Comparison of ENCODE assay signal across 18 cellular contexts in the genomic region with DNA sequence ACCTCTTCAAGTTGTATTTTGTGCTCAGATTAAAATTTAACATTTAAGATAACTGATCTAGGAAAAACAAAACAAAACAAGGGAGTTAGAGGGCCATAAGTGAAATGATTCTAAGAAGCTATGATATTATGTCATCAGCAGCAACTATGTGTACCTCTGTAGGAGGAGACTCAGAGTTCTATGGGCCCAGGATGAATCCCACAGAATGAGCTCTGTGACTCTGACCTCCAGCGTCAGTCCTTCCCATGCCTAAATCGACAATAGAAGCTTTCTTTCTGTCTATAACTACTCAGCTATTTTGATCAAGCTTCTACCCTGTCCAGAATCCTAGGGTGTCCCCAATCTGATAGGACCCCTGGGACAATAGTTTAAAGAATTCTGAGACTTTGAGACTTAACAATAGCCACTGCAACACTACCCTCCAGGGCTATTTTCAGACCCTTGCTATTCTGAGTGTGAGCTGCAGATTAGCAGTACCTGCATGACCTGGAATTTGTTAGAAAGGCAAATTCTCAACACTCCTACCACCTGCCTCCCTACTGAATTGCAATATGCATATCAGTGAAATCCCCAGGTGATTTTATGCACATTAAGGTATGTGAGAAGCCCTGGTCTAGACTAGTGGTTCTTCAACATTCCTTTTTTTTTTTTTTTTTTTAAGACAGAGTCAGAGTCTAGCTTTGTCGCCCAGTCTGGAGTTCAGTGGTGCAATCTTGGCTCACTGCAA.
A peak's percentile ranks its signal among the peaks of the same experiment; 100 is the strongest.
DNase-seq lines count a peak whose midpoint lies in the region; ATAC-seq, FAIRE-seq and TF ChIP-seq lines count a peak whose summit lies in the region.
"Had no signal": no experiment of that assay in that cellular context is flagged by ENCODE, and none has a peak within 500 bp of the region (broad histone marks: within the 10 kb centered on the region; RNA-seq: fewer than 3 reads in every experiment).

No MANE protein-coding gene starts in this region.

- H3K27ac ChIP-seq in H1 (ENCODE audit: low read depth, low read length) (peak overlapping the region; percentile 31; the same call in 1 of the 2 replicates), left lung (no peak overlapping the region), tibial nerve (peak overlapping the region in 3 of 4 donors; percentile 56 to 83 (median 75)), colonic mucosa (no peak overlapping the region)
- H3K27ac ChIP-seq: 22Rv1 had no signal

- no peak overlapping the region for H2BK20ac ChIP-seq in H1 (ENCODE audit: low read length)

- no peak overlapping the region for H3K56ac ChIP-seq in H1 (replicated peaks; ENCODE audit: insufficient read length, low read depth, low read length)

- no peaks in the 10 kb centered on the region for H4K20me1 ChIP-seq in H1 (replicated peaks in 1 of 2; ENCODE audit: control insufficient read depth in 1 of 2, insufficient read depth in 2 of 2, low read length in 2 of 2)

- no peak overlapping the region for H4K5ac ChIP-seq in H1 (ENCODE audit: insufficient read length, low read depth, low read length)

- no peaks in the 10 kb centered on the region; the same call in 1 of the 2 replicates for H3K79me1 ChIP-seq in H1 (ENCODE audit: low read depth, low read length)

- intact Hi-C loops in Right ventricle myocardium superior (cut with DNase I): no loop called here
- intact Hi-C loops in left cardiac atrium (cut with DNase I): loop anchor here in 1 of 2 donors (5.0 kb wide), 1 partner anchor 84 kb away; no protein-coding TSS in a partner anchor
- intact Hi-C loops in left lung (cut with DNase I): no loop called here
- intact Hi-C loops in colonic mucosa (cut with DNase I): no loop called here

- H2BK120ac ChIP-seq in H1 (replicated peaks; ENCODE audit: low read depth, low read length): peak overlapping the region; percentile 25

- H3K23ac ChIP-seq in H1 (ENCODE audit: insufficient read length): no peak overlapping the region

- H3K4me1 ChIP-seq in H1 (replicated peaks in 1 of 4; ENCODE audit: control insufficient read depth in 3 of 4, insufficient read depth in 4 of 4, low read length in 3 of 4): peaks cover 9 to 27% (median 19%) of the 10 kb centered on the region in 4 experiments
- peaks cover 10 to 33% of the 10 kb centered on the region in 2 donors for H3K4me1 ChIP-seq in left lung
- H3K4me1 ChIP-seq in tibial nerve: peaks cover 0 to 48% (median 17%) of the 10 kb centered on the region in 4 donors
- no peaks in the 10 kb centered on the region for H3K4me1 ChIP-seq in colonic mucosa

- H3K9me3 ChIP-seq in H1 (ENCODE audit: insufficient read depth in 2 of 2, low read depth in 1 of 2, low read length in 1 of 2) (no peaks in the 10 kb centered on the region), left lung (no peaks in the 10 kb centered on the region), tibial nerve (no peaks in the 10 kb centered on the region), colonic mucosa (no peaks in the 10 kb centered on the region)

- TF ChIP-seq EP300 in H1 (IDR thresholded peaks at IDR 0.05; ENCODE audit: borderline replicate concordance in 1 of 2, low read depth in 2 of 2, low read length in 2 of 2) (no peak), tibial nerve (IDR thresholded peaks at IDR 0.05) (no peak)

- H2AK5ac ChIP-seq in H1 (ENCODE audit: low read depth, low read length): no peak overlapping the region

- no peak overlapping the region; a peak in 1 of 8 replicates for H3K4me3 ChIP-seq in H1 (ENCODE audit: extremely low read depth in 1 of 4, insufficient read depth in 2 of 4, low read depth in 3 of 4, low read length in 4 of 4)
- H3K4me3 ChIP-seq in left lung: no peak overlapping the region
- H3K4me3 ChIP-seq in tibial nerve: no peak overlapping the region
- no peak overlapping the region for H3K4me3 ChIP-seq in colonic mucosa

- CTCF ChIA-PET in H1 (lab: Charles Lee; ENCODE audit: partially characterized antibody): interaction anchor here (1.2 to 4.8 kb wide), 5 partner anchors 8 to 120 kb away, joined by 3 to 26 read pairs (median 5); a partner anchor contains a TSS

- H3K36me3 ChIP-seq in H1 (ENCODE audit: control insufficient read depth in 2 of 4, insufficient read depth in 4 of 4, low read length in 3 of 4) (no peaks in the 10 kb centered on the region), left lung (peaks cover 0 to 7% of the 10 kb centered on the region in 2 donors), tibial nerve (peaks cover 0 to 7% (median 0%) of the 10 kb centered on the region in 3 donors), colonic mucosa (no peaks in the 10 kb centered on the region)

- POLR2A ChIA-PET in H1 (lab: Charles Lee; ENCODE audit: partially characterized antibody): interaction anchor here (1.0 to 4.8 kb wide), 4 partner anchors 10 to 66 kb away, joined by 3 to 41 read pairs (median 5); no protein-coding TSS in a partner anchor

- H2BK15ac ChIP-seq in H1 (ENCODE audit: low read length): no peak overlapping the region

- no peak overlapping the region for H3K4ac ChIP-seq in H1 (replicated peaks; ENCODE audit: insufficient read length, low read depth, low read length)

- DNase-seq in Right ventricle myocardium superior: no peak
- no peak for DNase-seq in left cardiac atrium
- DNase-seq in H1 (ENCODE audit: low read depth in 1 of 2, low spot score in 2 of 2): no peak
- DNase-seq in left lung: no peak
- no peak for DNase-seq in tibial nerve (ENCODE audit: low spot score in 2 of 2)
- DNase-seq in GOT3 (lab: John Stamatoyannopoulos, UW): no peak
- DNase-seq in urothelium cell line (ENCODE audit: low spot score): no peak
- DNase-seq in colonic mucosa: no peak
- DNase-seq: CD4-positive, CD25-positive, alpha-beta regulatory T cell; KG1; NCI-H1417 treated with DMSO at 0.1 percent for 48 hours; NCI-H1930; NCI-H2171; NCI-H446; NCI-H69 had no signal

- H3K27me3 ChIP-seq in H1 (replicated peaks in 1 of 4; ENCODE audit: control insufficient read depth in 3 of 4, extremely low read depth in 1 of 4, insufficient read depth in 3 of 4, low read length in 3 of 4) (no peaks in the 10 kb centered on the region), left lung (no peaks in the 10 kb centered on the region), tibial nerve (no peaks in the 10 kb centered on the region), colonic mucosa (no peaks in the 10 kb centered on the region)

- peak overlapping the region; percentile 29 to 63; a peak in 3 of 4 replicates for H3K4me2 ChIP-seq in H1 (ENCODE audit: insufficient read depth in 1 of 2, low read depth in 2 of 2, low read length in 2 of 2)

- no peak overlapping the region for H2AFZ ChIP-seq in H1 (ENCODE audit: low read length)

- FAIRE-seq in H1 (lab: Jason Lieb, UNC) (peak; percentile 39), urothelium cell line (lab: Jason Lieb, UNC) (no peak)
- FAIRE-seq: HepG2, RCC 7860 had no signal

- TF ChIP-seq CTCF in H1 (IDR thresholded peaks at IDR 0.05; ENCODE audit: control extremely low read depth in 1 of 3, insufficient read depth in 1 of 3, low read depth in 1 of 3, low read length in 3 of 3) (no peak), left lung (IDR thresholded peaks at IDR 0.05) (no peak), tibial nerve (IDR thresholded peaks at IDR 0.05) (no peak), colonic mucosa (IDR thresholded peaks at IDR 0.05) (no peak)

- no peak for TF ChIP-seq RAD21 in H1 (IDR thresholded peaks at IDR 0.05 in 1 of 2, conservative IDR thresholded peaks at IDR 0.05 in 1 of 2; ENCODE audit: low read depth in 2 of 2, low read length in 2 of 2)

- 0 out of 2 replicates have a peak overlapping the region, but pooled peaks have one; percentile 45 for H2BK5ac ChIP-seq in H1 (ENCODE audit: low read depth, low read length)

- ATAC-seq in Right ventricle myocardium superior (ENCODE audit: poor library complexity) (peak; percentile 18), left cardiac atrium (no peak), left lung (peak; percentile 47)
- ATAC-seq: HepG2 had no signal

- no peak overlapping the region for H4K91ac ChIP-seq in H1 (replicated peaks; ENCODE audit: insufficient read length, low read length)

- H3K18ac ChIP-seq in H1 (ENCODE audit: extremely low read depth, low read length): no peak overlapping the region; the same call in 1 of the 2 replicates

- H4K8ac ChIP-seq in H1 (ENCODE audit: extremely low read depth, insufficient read depth, low read length): no peak overlapping the region

- WGBS in H1 (ENCODE audit: extremely low coverage in 1 of 2, insufficient coverage in 1 of 2, insufficient read length in 1 of 2, insufficient replicate concordance in 2 of 2, low coverage in 1 of 2, low lambda C conversion rate in 2 of 2, missing lambda C conversion rate in 1 of 2), 2 experiments: 42% methylated on average over 3 of the region's 3 CpGs; no CpG with 5 or more reads in 1 of the 2 experiments
- WGBS in tibial nerve, 2 donors: 52 to 63% methylated on average over 3 of the region's 3 CpGs

- H3K23me2 ChIP-seq in H1 (ENCODE audit: low read depth, low read length): no peaks in the 10 kb centered on the region

- TF ChIP-seq POLR2A in H1 (IDR thresholded peaks at IDR 0.05; ENCODE audit: control extremely low read depth in 1 of 2, low read depth in 2 of 2, low read length in 2 of 2): no peak
- no peak for TF ChIP-seq POLR2A in tibial nerve (IDR thresholded peaks at IDR 0.05)

- H3K9ac ChIP-seq in H1 (replicated peaks in 1 of 4; ENCODE audit: extremely low read depth in 1 of 4, low read depth in 3 of 4, low read length in 3 of 4): no peak overlapping the region
- H3K9ac ChIP-seq in colonic mucosa (ENCODE audit: low read depth in 2 of 2, low read length in 2 of 2): no peak overlapping the region

- H2BK12ac ChIP-seq in H1 (ENCODE audit: low read depth, low read length): no peak overlapping the region

- no peak overlapping the region for H3K14ac ChIP-seq in H1 (ENCODE audit: insufficient read length)

- H3K79me2 ChIP-seq in H1 (ENCODE audit: control insufficient read depth in 1 of 2, insufficient read depth in 2 of 2, low read length in 2 of 2): no peaks in the 10 kb centered on the region

TF ChIP-seq in H1, 55 proteins besides CTCF, POLR2A, EP300 and RAD21 (continues in another document):
- 0 out of 2 replicates have a peak, but pooled peaks have one; percentile 59 for TF ChIP-seq TCF12 (IDR thresholded peaks at IDR 0.05; ENCODE audit: low read depth, low read length)
- no peak for TF ChIP-seq KDM5A (IDR thresholded peaks at IDR 0.05; ENCODE audit: low read length)
- no peak for TF ChIP-seq EGR1 (IDR thresholded peaks at IDR 0.05; ENCODE audit: borderline replicate concordance, low read depth, low read length)
- TF ChIP-seq BACH1 (IDR thresholded peaks at IDR 0.05; ENCODE audit: low read length): no peak
- TF ChIP-seq, protein P1, sequence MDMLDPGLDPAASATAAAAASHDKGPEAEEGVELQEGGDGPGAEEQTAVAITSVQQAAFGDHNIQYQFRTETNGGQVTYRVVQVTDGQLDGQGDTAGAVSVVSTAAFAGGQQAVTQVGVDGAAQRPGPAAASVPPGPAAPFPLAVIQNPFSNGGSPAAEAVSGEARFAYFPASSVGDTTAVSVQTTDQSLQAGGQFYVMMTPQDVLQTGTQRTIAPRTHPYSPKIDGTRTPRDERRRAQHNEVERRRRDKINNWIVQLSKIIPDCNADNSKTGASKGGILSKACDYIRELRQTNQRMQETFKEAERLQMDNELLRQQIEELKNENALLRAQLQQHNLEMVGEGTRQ (IDR thresholded peaks at IDR 0.05; ENCODE audit: low read length): no peak
- TF ChIP-seq CHD2 (IDR thresholded peaks at IDR 0.05; ENCODE audit: low read length): no peak
- no peak for TF ChIP-seq SP4 (IDR thresholded peaks at IDR 0.05; ENCODE audit: low read length)
- no peak for TF ChIP-seq PHF8 (conservative IDR thresholded peaks at IDR 0.05; ENCODE audit: low read depth, low read length)

Comparison
In these comparisons a context has a peak if more than half of its experiments do, and no peak if none do; other contexts are left out.
1. ATAC-seq: peak in Right ventricle myocardium superior (single experiment) and left lung (single experiment); none in left cardiac atrium (0 of 2).
2. H3K27ac ChIP-seq: peak in H1 (single experiment) and tibial nerve (3 of 4); none in left lung (0 of 2) and colonic mucosa (single experiment).